1 cellular context compared by ENCODE assay signal in genomic region chr10:72355214-72355555, GRCh38.
A peak's percentile ranks its signal among the peaks of the same experiment; 100 is the strongest.
TF ChIP-seq lines count a peak whose summit lies in the region.

No MANE protein-coding gene starts in this region.

TF ChIP-seq in K562, 482 proteins besides CTCF, POLR2A, EP300 and RAD21 (continued from another document):
- peak in 1 of 2 experiments; percentile 1 for TF ChIP-seq E2F6 (IDR thresholded peaks at IDR 0.05; ENCODE audit: borderline replicate concordance in 1 of 2, extremely low read depth in 1 of 2, insufficient read depth in 1 of 2, insufficient read length in 1 of 2, low read depth in 1 of 2, low read length in 1 of 2, poor library complexity in 1 of 2, severe bottlenecking in 1 of 2)
- peak; percentile 8; the same call in 1 of the 2 replicates for TF ChIP-seq NR2C2 (CRISPR knock-in tag; IDR thresholded peaks at IDR 0.05)
- no peak for TF ChIP-seq NR2C2 (tag; IDR thresholded peaks at IDR 0.05)
- no peak for TF ChIP-seq TCF15 (CRISPR knock-in tag; IDR thresholded peaks at IDR 0.05)
- TF ChIP-seq ZNF766 (CRISPR knock-in tag; conservative IDR thresholded peaks at IDR 0.05), result peak; percentile 43; the same call in 1 of the 2 replicates
- no peak for TF ChIP-seq TFE3 (CRISPR knock-in tag; IDR thresholded peaks at IDR 0.05)
- TF ChIP-seq GATA2 (CRISPR knock-in tag; IDR thresholded peaks at IDR 0.05), result peak; percentile 47; the same call in 1 of the 2 replicates
- TF ChIP-seq PBX2 (CRISPR knock-in tag; IDR thresholded peaks at IDR 0.05; ENCODE audit: low read depth), result no peak
- TF ChIP-seq PBX2 (tag; conservative IDR thresholded peaks at IDR 0.05; ENCODE audit: low read depth), result 0 out of 2 replicates have a peak, but pooled peaks have one; percentile 3
- TF ChIP-seq TRIM28 (IDR thresholded peaks at IDR 0.05), result 0 out of 2 replicates have a peak, but pooled peaks have one; percentile 9
- TF ChIP-seq DNMT1 (IDR thresholded peaks at IDR 0.05), result no peak
- no peak for TF ChIP-seq HNRNPK (IDR thresholded peaks at IDR 0.05; ENCODE audit: low read depth, low read length, poor library complexity, severe bottlenecking)
- 0 out of 2 replicates have a peak, but pooled peaks have one; percentile 38 for TF ChIP-seq ZNF592 (IDR thresholded peaks at IDR 0.05)
- peak; percentile 76 for TF ChIP-seq ZNF316 (IDR thresholded peaks at IDR 0.05)
- no peak for TF ChIP-seq MTF1 (CRISPR knock-in tag; IDR thresholded peaks at IDR 0.05; ENCODE audit: borderline replicate concordance)
- TF ChIP-seq TGIF2 (CRISPR knock-in tag; IDR thresholded peaks at IDR 0.05), result no peak
- TF ChIP-seq SMARCA4 (IDR thresholded peaks at IDR 0.05), result no peak
- no peak for TF ChIP-seq SMAD3 (CRISPR knock-in tag; conservative IDR thresholded peaks at IDR 0.05)
- no peak for TF ChIP-seq SMARCC2 (IDR thresholded peaks at IDR 0.05; ENCODE audit: low read depth)
- TF ChIP-seq SREBF1 (IDR thresholded peaks at IDR 0.05; ENCODE audit: borderline replicate concordance, low read depth, low read length), result no peak
- TF ChIP-seq ZBTB33 (CRISPR knock-in tag; IDR thresholded peaks at IDR 0.05), result peak; percentile 74; the same call in 1 of the 2 replicates
- no peak for TF ChIP-seq FOXK2 (conservative IDR thresholded peaks at IDR 0.05 in 1 of 2, IDR thresholded peaks at IDR 0.05 in 1 of 2; ENCODE audit: low read depth in 2 of 2)
TF ChIP-seq in K562: peak in this region for 13.
